In the genomic region with DNA sequence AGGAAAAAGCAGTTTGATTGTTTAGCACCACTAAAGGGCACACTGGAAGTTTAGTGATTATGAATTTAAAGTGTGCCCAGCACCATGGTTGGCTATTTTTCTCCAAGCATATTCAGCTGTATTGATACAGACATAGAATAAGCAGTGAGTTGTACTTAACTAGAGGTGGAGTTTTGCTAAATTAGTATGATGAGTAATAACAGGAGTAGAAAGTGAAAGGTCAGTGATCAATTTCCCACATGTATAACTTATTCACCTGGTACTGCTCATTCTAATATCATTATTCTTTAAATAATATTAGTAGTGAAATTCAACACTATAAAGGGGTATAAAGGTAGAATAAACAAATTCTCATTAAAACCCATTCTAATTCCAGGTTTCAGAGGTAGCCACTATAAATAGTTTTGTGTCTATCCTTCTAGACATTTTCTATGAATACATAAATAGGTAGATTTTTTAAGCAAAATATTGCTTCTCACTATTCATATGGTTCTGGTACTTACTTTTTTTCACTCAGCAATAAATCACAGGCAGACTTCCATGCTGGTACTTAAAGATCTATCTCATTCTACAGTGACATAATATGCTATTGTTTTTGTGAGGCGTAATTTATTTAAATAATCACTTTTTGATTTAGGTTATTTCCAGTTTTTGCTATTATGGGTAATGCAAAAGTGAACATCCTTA, we compare ENCODE assay signal across 1 cellular context.
TF ChIP-seq lines count a peak whose summit lies in the region.

No MANE protein-coding gene starts in this region.

TF ChIP-seq in GM12878, 131 proteins besides CTCF, POLR2A, EP300 and RAD21 (continued from another document):
- TF ChIP-seq, protein P1, sequence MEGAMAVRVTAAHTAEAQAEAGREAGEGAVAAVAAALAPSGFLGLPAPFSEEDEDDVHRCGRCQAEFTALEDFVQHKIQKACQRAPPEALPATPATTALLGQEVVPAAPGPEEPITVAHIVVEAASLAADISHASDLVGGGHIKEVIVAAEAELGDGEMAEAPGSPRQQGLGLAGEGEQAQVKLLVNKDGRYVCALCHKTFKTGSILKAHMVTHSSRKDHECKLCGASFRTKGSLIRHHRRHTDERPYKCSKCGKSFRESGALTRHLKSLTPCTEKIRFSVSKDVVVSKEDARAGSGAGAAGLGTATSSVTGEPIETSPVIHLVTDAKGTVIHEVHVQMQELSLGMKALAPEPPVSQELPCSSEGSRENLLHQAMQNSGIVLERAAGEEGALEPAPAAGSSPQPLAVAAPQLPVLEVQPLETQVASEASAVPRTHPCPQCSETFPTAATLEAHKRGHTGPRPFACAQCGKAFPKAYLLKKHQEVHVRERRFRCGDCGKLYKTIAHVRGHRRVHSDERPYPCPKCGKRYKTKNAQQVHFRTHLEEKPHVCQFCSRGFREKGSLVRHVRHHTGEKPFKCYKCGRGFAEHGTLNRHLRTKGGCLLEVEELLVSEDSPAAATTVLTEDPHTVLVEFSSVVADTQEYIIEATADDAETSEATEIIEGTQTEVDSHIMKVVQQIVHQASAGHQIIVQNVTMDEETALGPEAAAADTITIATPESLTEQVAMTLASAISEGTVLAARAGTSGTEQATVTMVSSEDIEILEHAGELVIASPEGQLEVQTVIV (IDR thresholded peaks at IDR 0.05; ENCODE audit: borderline replicate concordance, partially characterized antibody): no peak
- TF ChIP-seq IKZF2 (IDR thresholded peaks at IDR 0.05) (0 out of 4 replicates have a peak, but pooled peaks of 1 of the 2 experiments have one; percentile 21), MTA3 (IDR thresholded peaks at IDR 0.05; ENCODE audit: borderline replicate concordance, low read length) (no peak), SIN3A (IDR thresholded peaks at IDR 0.05; ENCODE audit: low read depth, low read length) (no peak), ZNF384 (IDR thresholded peaks at IDR 0.05; ENCODE audit: borderline replicate concordance, low read depth, low read length) (no peak), NR2C1 (IDR thresholded peaks at IDR 0.05) (0 out of 2 replicates have a peak, but pooled peaks have one; percentile 10), MTA2 (IDR thresholded peaks at IDR 0.05; ENCODE audit: low read depth) (peak; percentile 52), PAX5 (IDR thresholded peaks at IDR 0.05; ENCODE audit: borderline replicate concordance, low read depth, low read length) (no peak)
TF ChIP-seq in GM12878: peak in this region for 6.
